1 cellular context compared by ENCODE assay signal in the genomic region with DNA sequence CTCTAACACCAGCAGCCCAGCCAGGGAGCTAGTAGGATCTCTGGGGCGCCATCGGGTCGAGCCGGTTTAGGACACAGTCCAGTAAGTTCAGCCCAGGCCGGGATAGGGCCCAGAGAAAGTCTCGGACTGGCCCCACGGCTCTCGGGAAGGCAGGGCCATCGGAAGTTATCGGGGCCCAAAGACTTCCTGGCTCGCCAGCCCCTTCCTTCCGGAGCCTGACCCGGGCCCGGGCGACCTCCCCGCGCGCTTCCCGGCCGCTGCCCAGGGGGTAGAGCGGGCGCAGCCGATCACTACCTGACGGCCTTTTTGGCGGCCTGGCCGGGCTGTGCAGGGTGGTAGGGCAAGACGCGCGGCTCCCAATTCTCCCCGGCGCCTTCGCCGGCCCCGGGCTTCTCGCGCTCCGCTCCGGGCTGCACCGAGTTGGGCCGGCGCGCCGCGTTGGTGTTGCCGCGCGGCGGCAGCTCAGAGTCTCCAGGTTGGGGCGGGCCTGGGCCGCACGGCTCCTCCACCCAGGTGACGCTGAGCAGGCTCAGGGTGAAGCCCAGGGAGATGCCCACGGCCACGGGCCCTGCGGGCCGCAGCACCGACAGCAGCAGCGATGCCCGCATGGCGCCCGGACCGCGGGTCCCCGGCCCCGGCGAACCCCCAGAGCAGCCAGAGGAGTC.
A peak's percentile ranks its signal among the peaks of the same experiment; 100 is the strongest.
TF ChIP-seq lines count a peak whose summit lies in the region.

No MANE protein-coding gene starts in this region.

TF ChIP-seq in WTC11, 78 proteins besides CTCF, POLR2A, EP300 and RAD21 (continued from another document):
- TF ChIP-seq, protein P1, sequence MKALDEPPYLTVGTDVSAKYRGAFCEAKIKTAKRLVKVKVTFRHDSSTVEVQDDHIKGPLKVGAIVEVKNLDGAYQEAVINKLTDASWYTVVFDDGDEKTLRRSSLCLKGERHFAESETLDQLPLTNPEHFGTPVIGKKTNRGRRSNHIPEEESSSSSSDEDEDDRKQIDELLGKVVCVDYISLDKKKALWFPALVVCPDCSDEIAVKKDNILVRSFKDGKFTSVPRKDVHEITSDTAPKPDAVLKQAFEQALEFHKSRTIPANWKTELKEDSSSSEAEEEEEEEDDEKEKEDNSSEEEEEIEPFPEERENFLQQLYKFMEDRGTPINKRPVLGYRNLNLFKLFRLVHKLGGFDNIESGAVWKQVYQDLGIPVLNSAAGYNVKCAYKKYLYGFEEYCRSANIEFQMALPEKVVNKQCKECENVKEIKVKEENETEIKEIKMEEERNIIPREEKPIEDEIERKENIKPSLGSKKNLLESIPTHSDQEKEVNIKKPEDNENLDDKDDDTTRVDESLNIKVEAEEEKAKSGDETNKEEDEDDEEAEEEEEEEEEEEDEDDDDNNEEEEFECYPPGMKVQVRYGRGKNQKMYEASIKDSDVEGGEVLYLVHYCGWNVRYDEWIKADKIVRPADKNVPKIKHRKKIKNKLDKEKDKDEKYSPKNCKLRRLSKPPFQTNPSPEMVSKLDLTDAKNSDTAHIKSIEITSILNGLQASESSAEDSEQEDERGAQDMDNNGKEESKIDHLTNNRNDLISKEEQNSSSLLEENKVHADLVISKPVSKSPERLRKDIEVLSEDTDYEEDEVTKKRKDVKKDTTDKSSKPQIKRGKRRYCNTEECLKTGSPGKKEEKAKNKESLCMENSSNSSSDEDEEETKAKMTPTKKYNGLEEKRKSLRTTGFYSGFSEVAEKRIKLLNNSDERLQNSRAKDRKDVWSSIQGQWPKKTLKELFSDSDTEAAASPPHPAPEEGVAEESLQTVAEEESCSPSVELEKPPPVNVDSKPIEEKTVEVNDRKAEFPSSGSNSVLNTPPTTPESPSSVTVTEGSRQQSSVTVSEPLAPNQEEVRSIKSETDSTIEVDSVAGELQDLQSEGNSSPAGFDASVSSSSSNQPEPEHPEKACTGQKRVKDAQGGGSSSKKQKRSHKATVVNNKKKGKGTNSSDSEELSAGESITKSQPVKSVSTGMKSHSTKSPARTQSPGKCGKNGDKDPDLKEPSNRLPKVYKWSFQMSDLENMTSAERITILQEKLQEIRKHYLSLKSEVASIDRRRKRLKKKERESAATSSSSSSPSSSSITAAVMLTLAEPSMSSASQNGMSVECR (CRISPR knock-in tag; IDR thresholded peaks at IDR 0.05; ENCODE audit: borderline replicate concordance) = peak; percentile 80
TF ChIP-seq in WTC11: peak in this region for 7.
